In genomic region chr11:37849731-37850130, GRCh38 we compare ENCODE assay signal across 24 cellular contexts.
"Had no signal": no experiment of that assay in that cellular context is flagged by ENCODE, and none has a peak within 500 bp of the region (broad histone marks: within the 10 kb centered on the region; RNA-seq: fewer than 3 reads in every experiment).

No MANE protein-coding gene starts in this region.

- H3K27me3 Mint-ChIP-seq: activated B cell treated with CpG ODN at 0.5 μM for 24 hours; activated naive CD8-positive, alpha-beta T cell; central memory CD8-positive, alpha-beta T cell; memory B cell; progenitor cell of endocrine pancreas; T-helper 17 cell; type B pancreatic cell had no signal

- H3K9me3 Mint-ChIP-seq: activated B cell treated with CpG ODN at 0.5 μM for 24 hours, neural crest cell, type B pancreatic cell had no signal

- H3K36me3 Mint-ChIP-seq: activated naive CD8-positive, alpha-beta T cell; memory B cell; type B pancreatic cell had no signal

- H3K27ac Mint-ChIP-seq: activated B cell treated with CpG ODN at 0.5 μM for 24 hours; activated naive CD8-positive, alpha-beta T cell; activated T-helper 2 cell treated with anti-CD3 and anti-CD28 coated beads, Interferon-gamma antibody, Interleukin-2, Interleukin-4, amounts not matched to agents 10 μg/mL and 5 μg/mL and 100 μg/mL, durations not matched to agents 14 hours and 24 hours and 36 hours; endodermal cell; memory B cell; progenitor cell of endocrine pancreas; T-helper 17 cell; type B pancreatic cell had no signal

- H3K4me1 Mint-ChIP-seq: activated B cell treated with CpG ODN at 0.5 μM for 24 hours; central memory CD8-positive, alpha-beta T cell; endodermal cell; memory B cell; T-helper 17 cell had no signal

- ATAC-seq: activated T-cell treated with anti-CD3 and anti-CD28 coated beads, Interleukin-2, amount 50 U/mL, for 4 hours; gastrocnemius medialis; mucosa of descending colon; T-helper 17 cell had no signal

- H3K4me3 Mint-ChIP-seq: activated B cell treated with CpG ODN at 0.5 μM for 24 hours; activated naive CD8-positive, alpha-beta T cell; activated T-cell treated with anti-CD3 and anti-CD28 coated beads, Interleukin-2, amount 50 U/mL, for 4 hours; central memory CD8-positive, alpha-beta T cell; endodermal cell; memory B cell; neural crest cell; T-helper 17 cell; type B pancreatic cell had no signal

- DNase-seq: activated B cell treated with CpG ODN at 0.5 μM for 24 hours; activated CD4-positive, alpha-beta T cell treated with anti-CD3 and anti-CD28 coated beads for 4 hours; activated CD4-positive, alpha-beta T cell treated with anti-CD3 and anti-CD28 coated beads, Interleukin-2, amount 50 U/mL, for 48 hours; activated CD8-positive, alpha-beta memory T cell treated with anti-CD3 and anti-CD28 coated beads, Interleukin-2, amount 50 U/mL, for 48 hours; activated naive CD4-positive, alpha-beta T cell; activated T-cell treated with anti-CD3 and anti-CD28 coated beads, Interleukin-2, amount 50 U/mL, for 4 hours; colonic mucosa; endodermal cell; gastrocnemius medialis; hippocampal formation; mucosa of descending colon; retina; sigmoid colon; stimulated activated CD4-positive, alpha-beta T cell treated with anti-CD3 and anti-CD28 coated beads, Interleukin-2, amount 100 ng/mL, for 48 hours; stimulated activated CD8-positive, alpha-beta memory T cell treated with anti-CD3 and anti-CD28 coated beads, Interleukin-4, amount 100 ng/mL, for 48 hours; stimulated activated naive CD4-positive, alpha-beta T cell; T-helper 17 cell had no signal
